19 cellular contexts compared by ENCODE assay signal in the genomic region with DNA sequence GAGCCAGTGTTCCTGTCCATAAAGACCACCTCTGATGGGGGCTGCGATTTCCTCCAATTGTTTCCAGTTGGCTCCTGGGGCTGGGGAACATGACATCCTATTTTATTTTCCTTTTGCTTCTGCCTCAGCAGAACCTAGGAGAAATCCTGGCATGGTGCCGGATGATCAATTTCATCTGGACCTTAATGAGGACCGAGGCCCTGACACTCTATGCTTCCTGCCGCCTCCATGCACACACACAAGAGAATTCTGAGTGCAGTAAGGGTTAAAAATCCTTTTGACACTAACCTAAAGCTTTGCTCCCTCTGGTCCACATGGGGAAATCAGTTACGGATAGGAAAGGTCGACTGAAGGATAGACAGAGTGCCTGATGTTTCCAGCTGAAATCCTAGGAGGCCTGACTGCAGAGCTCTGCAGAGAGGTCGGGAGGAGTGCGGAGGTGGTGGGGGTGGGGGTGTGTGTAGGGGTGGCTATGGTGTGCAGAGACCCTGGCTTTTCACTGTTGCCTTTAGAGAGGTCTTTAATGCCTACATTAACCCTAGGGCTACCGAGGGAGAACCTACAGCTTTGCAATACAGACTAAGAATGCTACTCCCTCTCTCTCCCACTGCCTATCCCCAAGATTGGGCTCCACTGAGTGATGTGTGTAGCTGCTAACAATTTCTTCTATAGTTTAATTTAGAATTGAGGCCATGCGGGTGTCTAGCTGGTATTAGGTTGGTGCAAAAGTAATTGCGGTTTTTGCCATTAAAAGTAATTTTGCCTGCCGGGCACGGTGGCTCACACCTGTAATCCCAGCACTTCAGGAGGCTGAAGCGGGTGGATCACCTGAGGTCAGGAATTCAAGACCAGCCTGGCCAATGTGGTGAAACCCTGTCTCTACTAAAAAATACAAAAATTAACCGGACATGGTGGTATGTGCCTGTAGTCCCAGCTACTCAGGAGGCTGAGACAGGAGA.
"Had no signal": no experiment of that assay in that cellular context is flagged by ENCODE, and none has a peak within 500 bp of the region (broad histone marks: within the 10 kb centered on the region; RNA-seq: fewer than 3 reads in every experiment).

No MANE protein-coding gene starts in this region.

- H3K9me3 ChIP-seq: breast epithelium, esophagus muscularis mucosa, tibial nerve, uterus had no signal

- H3K36me3 Mint-ChIP-seq: activated naive CD4-positive, alpha-beta T cell treated with anti-CD3 and anti-CD28 coated beads, Interleukin-2, amount 10 ng/mL, durations not matched to agents 7 days and 5 days; naive thymus-derived CD8-positive, alpha-beta T cell; T-cell had no signal

- H3K4me1 Mint-ChIP-seq: activated naive CD4-positive, alpha-beta T cell treated with anti-CD3 and anti-CD28 coated beads, Interleukin-2, amount 10 ng/mL, durations not matched to agents 7 days and 5 days; naive thymus-derived CD8-positive, alpha-beta T cell; T-cell had no signal

- H3K9me3 Mint-ChIP-seq: activated CD4-positive, alpha-beta T cell treated with anti-CD3 and anti-CD28 coated beads, Interleukin-2, amount 10 ng/mL, durations not matched to agents 24 days and 14 days; activated naive CD4-positive, alpha-beta T cell treated with anti-CD3 and anti-CD28 coated beads, Interleukin-2, amount 10 ng/mL, durations not matched to agents 7 days and 5 days; activated T-cell treated with anti-CD3 and anti-CD28 coated beads, Interleukin-2, amount 50 U/mL, for 4 hours; naive thymus-derived CD8-positive, alpha-beta T cell; T-cell had no signal

- H3K79me2 ChIP-seq: hepatocyte had no signal

- H3K36me3 ChIP-seq: breast epithelium, esophagus muscularis mucosa, tibial nerve, uterus had no signal

- H3K27ac Mint-ChIP-seq: activated CD4-positive, alpha-beta T cell treated with anti-CD3 and anti-CD28 coated beads, Interleukin-2, amount 10 ng/mL, durations not matched to agents 24 days and 14 days; activated CD8-positive, alpha-beta T cell treated with anti-CD3 and anti-CD28 coated beads, Interleukin-2, amount 10 ng/mL, durations not matched to agents 7 days and 5 days; activated naive CD4-positive, alpha-beta T cell treated with anti-CD3 and anti-CD28 coated beads, Interleukin-2, amount 10 ng/mL, durations not matched to agents 7 days and 5 days; T-cell had no signal

- H3K27ac ChIP-seq: breast epithelium, esophagus muscularis mucosa, hepatocyte, tibial nerve, uterus had no signal

- H3K4me3 Mint-ChIP-seq: activated CD4-positive, alpha-beta T cell treated with anti-CD3 and anti-CD28 coated beads, Interleukin-2, amount 10 ng/mL, durations not matched to agents 24 days and 14 days; activated CD8-positive, alpha-beta T cell treated with anti-CD3 and anti-CD28 coated beads, Interleukin-2, amount 10 ng/mL, durations not matched to agents 7 days and 5 days; activated naive CD4-positive, alpha-beta T cell treated with anti-CD3 and anti-CD28 coated beads, Interleukin-2, amount 10 ng/mL, durations not matched to agents 7 days and 5 days; activated T-cell treated with anti-CD3 and anti-CD28 coated beads, Interleukin-2, amount 50 U/mL, for 4 hours; naive thymus-derived CD8-positive, alpha-beta T cell; T-cell had no signal

- ATAC-seq: activated CD8-positive, alpha-beta T cell treated with anti-CD3 and anti-CD28 coated beads, Interleukin-2, amount 10 ng/mL, durations not matched to agents 7 days and 5 days; naive thymus-derived CD8-positive, alpha-beta T cell; T-cell had no signal

- H3K4me1 ChIP-seq: breast epithelium, esophagus muscularis mucosa, tibial nerve, uterus had no signal

- H2AFZ ChIP-seq: hepatocyte had no signal

- H3K4me2 ChIP-seq: hepatocyte had no signal

- DNase-seq: activated CD4-positive, alpha-beta T cell treated with anti-CD3 and anti-CD28 coated beads, Interleukin-2, amount 10 ng/mL, durations not matched to agents 24 days and 14 days; activated CD8-positive, alpha-beta T cell treated with anti-CD3 and anti-CD28 coated beads, Interleukin-2, amount 10 ng/mL, durations not matched to agents 7 days and 5 days; activated effector memory CD4-positive, alpha-beta T cell treated with Interleukin-2 at 50 U/mL for 16 hours; activated naive CD4-positive, alpha-beta T cell treated with anti-CD3 and anti-CD28 coated beads, Interleukin-2, amount 10 ng/mL, durations not matched to agents 7 days and 5 days; activated T-cell treated with anti-CD3 and anti-CD28 coated beads, Interleukin-2, amount 50 U/mL, for 4 hours; aorta; cerebellar nuclear complex; effector memory CD4-positive, alpha-beta T cell; mesendoderm; naive thymus-derived CD8-positive, alpha-beta T cell; nucleus accumbens; stimulated activated CD4-positive, alpha-beta T cell treated with anti-CD3 and anti-CD28 coated beads, Interleukin-2, amount 100 ng/mL, for 24 hours; stimulated activated naive CD4-positive, alpha-beta T cell treated with Interleukin-2 at 50 U/mL for 16 hours; T-cell; uterus had no signal

- H3K4me3 ChIP-seq: breast epithelium, esophagus muscularis mucosa, hepatocyte, tibial nerve, uterus had no signal

- H3K27me3 ChIP-seq: breast epithelium, esophagus muscularis mucosa, hepatocyte, tibial nerve, uterus had no signal
